ENCODE assay signal across 41 cellular contexts in genomic region chr16:2809149-2809760, GRCh38. TPM values are rescaled to one million over a fixed set of nuclear protein-coding genes. Genes with fewer than 3 reads are reported as not detected.
"Had no signal": no experiment of that assay in that cellular context is flagged by ENCODE, and none has a peak within 500 bp of the region (broad histone marks: within the 10 kb centered on the region; RNA-seq: fewer than 3 reads in every experiment).

No MANE protein-coding gene starts in this region.

- H3K36me3 Mint-ChIP-seq: activated naive CD4-positive, alpha-beta T cell treated with anti-CD3 and anti-CD28 coated beads, Interleukin-2, amount 10 ng/mL, durations not matched to agents 7 days and 5 days; activated naive CD4-positive, alpha-beta T cell treated with anti-CD3 and anti-CD28 coated beads, Interleukin-2, amount 50 U/mL, for 24 hours; activated naive CD8-positive, alpha-beta T cell; activated naive CD8-positive, alpha-beta T cell treated with anti-CD3 and anti-CD28 coated beads for 36 hours; activated naive CD8-positive, alpha-beta T cell treated with anti-CD3 and anti-CD28 coated beads, Interleukin-2, amount 10 ng/mL, durations not matched to agents 7 days and 5 days; brain had no signal

- H3K36me3 ChIP-seq: adrenal gland, ascending aorta, brain microvascular endothelial cell, breast epithelium, cardiac muscle cell had no signal

- H3K4me1 ChIP-seq: adrenal gland, body of pancreas had no signal

- H3K27ac ChIP-seq: adrenal gland, ascending aorta, body of pancreas, brain microvascular endothelial cell, breast epithelium, cardiac muscle cell had no signal

- ATAC-seq: activated naive CD4-positive, alpha-beta T cell treated with anti-CD3 and anti-CD28 coated beads, Interleukin-2, amount 50 U/mL, for 72 hours; activated naive CD8-positive, alpha-beta T cell treated with anti-CD3 and anti-CD28 coated beads, Interleukin-2, amount 50 U/mL, for 24 hours; activated T-cell treated with anti-CD3 and anti-CD28 coated beads, Interleukin-2, amount 50 U/mL, for 4 hours; activated T-cell treated with anti-CD3 and anti-CD28 coated beads, Interleukin-2, amount 50 U/mL, for 72 hours; activated T-helper 17 cell treated with anti-CD3 and anti-CD28 coated beads, Interleukin-2, amount 50 U/mL, for 72 hours; body of pancreas had no signal

- H3K4me3 ChIP-seq: adrenal gland, ascending aorta, body of pancreas, breast epithelium, cardiac muscle cell had no signal

- DNase-seq: activated effector memory CD4-positive, alpha-beta T cell treated with Interleukin-2 at 50 U/mL for 16 hours; activated gamma-delta T cell; activated gamma-delta T cell treated with Interleukin-2 at 50 U/mL for 16 hours; activated naive CD4-positive, alpha-beta T cell; activated naive CD4-positive, alpha-beta T cell treated with anti-CD3 and anti-CD28 coated beads for 36 hours; activated naive CD4-positive, alpha-beta T cell treated with anti-CD3 and anti-CD28 coated beads, Interleukin-2, amount 10 ng/mL, durations not matched to agents 7 days and 5 days; activated naive CD4-positive, alpha-beta T cell treated with anti-CD3 and anti-CD28 coated beads, Interleukin-2, amount 50 U/mL, for 16 hours; activated naive CD4-positive, alpha-beta T cell treated with Interleukin-2 at 50 U/mL for 16 hours; activated naive CD8-positive, alpha-beta T cell treated with anti-CD3 and anti-CD28 coated beads for 36 hours; activated naive CD8-positive, alpha-beta T cell treated with anti-CD3 and anti-CD28 coated beads, Interleukin-2, amount 10 ng/mL, durations not matched to agents 7 days and 5 days; activated naive CD8-positive, alpha-beta T cell treated with anti-CD3 and anti-CD28 coated beads, Interleukin-2, amount 50 U/mL, for 24 hours; activated T-cell treated with anti-CD3 and anti-CD28 coated beads, Interleukin-2, amount 50 U/mL, for 1 hour; activated T-cell treated with anti-CD3 and anti-CD28 coated beads, Interleukin-2, amount 50 U/mL, for 24 hours; activated T-cell treated with anti-CD3 and anti-CD28 coated beads, Interleukin-2, amount 50 U/mL, for 4 hours; activated T-cell treated with anti-CD3 and anti-CD28 coated beads, Interleukin-2, amount 50 U/mL, for 48 hours; activated T-cell treated with anti-CD3 and anti-CD28 coated beads, Interleukin-2, amount 50 U/mL, for 72 hours; adrenal gland; amniotic stem cell; amygdala; anterior cingulate cortex; body of pancreas; brain microvascular endothelial cell; caudate nucleus; central memory CD4-positive, alpha-beta T cell; cerebellar nuclear complex had no signal

- H3K27ac Mint-ChIP-seq: activated naive CD4-positive, alpha-beta T cell treated with anti-CD3 and anti-CD28 coated beads for 36 hours; activated naive CD4-positive, alpha-beta T cell treated with anti-CD3 and anti-CD28 coated beads, Interleukin-2, amount 10 ng/mL, durations not matched to agents 7 days and 5 days; activated naive CD4-positive, alpha-beta T cell treated with anti-CD3 and anti-CD28 coated beads, Interleukin-2, amount 50 U/mL, for 24 hours; activated naive CD4-positive, alpha-beta T cell treated with anti-CD3 and anti-CD28 coated beads, Interleukin-2, amount 50 U/mL, for 72 hours; activated naive CD8-positive, alpha-beta T cell; activated naive CD8-positive, alpha-beta T cell treated with anti-CD3 and anti-CD28 coated beads for 36 hours; activated naive CD8-positive, alpha-beta T cell treated with anti-CD3 and anti-CD28 coated beads, Interleukin-2, amount 10 ng/mL, durations not matched to agents 7 days and 5 days; activated naive CD8-positive, alpha-beta T cell treated with anti-CD3 and anti-CD28 coated beads, Interleukin-2, amount 50 U/mL, for 24 hours; activated T-cell treated with anti-CD3 and anti-CD28 coated beads, Interleukin-2, amount 50 U/mL, for 24 hours; activated T-cell treated with anti-CD3 and anti-CD28 coated beads, Interleukin-2, amount 50 U/mL, for 72 hours; activated T-helper 1 cell treated with anti-CD3 and anti-CD28 coated beads, Interleukin-12 subunit alpha, Interleukin-12 subunit beta, Interleukin-2, Interleukin-4 antibody, amounts not matched to agents 30 ng/mL and 10 ng/mL and 1 ng/mL, durations not matched to agents 14 hours and 24 hours and 36 hours; activated T-helper 17 cell treated with anti-CD3 and anti-CD28 coated beads, Interleukin-2, amount 50 U/mL, for 72 hours; brain had no signal

- H3K4me3 Mint-ChIP-seq: activated naive CD4-positive, alpha-beta T cell treated with anti-CD3 and anti-CD28 coated beads for 36 hours; activated naive CD4-positive, alpha-beta T cell treated with anti-CD3 and anti-CD28 coated beads, Interleukin-2, amount 10 ng/mL, durations not matched to agents 7 days and 5 days; activated naive CD4-positive, alpha-beta T cell treated with anti-CD3 and anti-CD28 coated beads, Interleukin-2, amount 50 U/mL, for 24 hours; activated naive CD8-positive, alpha-beta T cell; activated naive CD8-positive, alpha-beta T cell treated with anti-CD3 and anti-CD28 coated beads for 36 hours; activated naive CD8-positive, alpha-beta T cell treated with anti-CD3 and anti-CD28 coated beads, Interleukin-2, amount 10 ng/mL, durations not matched to agents 7 days and 5 days; activated naive CD8-positive, alpha-beta T cell treated with anti-CD3 and anti-CD28 coated beads, Interleukin-2, amount 50 U/mL, for 24 hours; activated T-cell treated with anti-CD3 and anti-CD28 coated beads, Interleukin-2, amount 50 U/mL, for 24 hours; activated T-cell treated with anti-CD3 and anti-CD28 coated beads, Interleukin-2, amount 50 U/mL, for 4 hours; activated T-cell treated with anti-CD3 and anti-CD28 coated beads, Interleukin-2, amount 50 U/mL, for 72 hours; activated T-helper 1 cell treated with anti-CD3 and anti-CD28 coated beads, Interleukin-12 subunit alpha, Interleukin-12 subunit beta, Interleukin-2, Interleukin-4 antibody, amounts not matched to agents 30 ng/mL and 10 ng/mL and 1 ng/mL, durations not matched to agents 14 hours and 24 hours and 36 hours; activated T-helper 17 cell treated with anti-CD3 and anti-CD28 coated beads, Interleukin-2, amount 50 U/mL, for 72 hours; brain; central memory CD8-positive, alpha-beta T cell had no signal

- H3K4me1 Mint-ChIP-seq: activated naive CD4-positive, alpha-beta T cell treated with anti-CD3 and anti-CD28 coated beads, Interleukin-2, amount 10 ng/mL, durations not matched to agents 7 days and 5 days; activated naive CD4-positive, alpha-beta T cell treated with anti-CD3 and anti-CD28 coated beads, Interleukin-2, amount 50 U/mL, for 24 hours; activated naive CD8-positive, alpha-beta T cell treated with anti-CD3 and anti-CD28 coated beads for 36 hours; activated naive CD8-positive, alpha-beta T cell treated with anti-CD3 and anti-CD28 coated beads, Interleukin-2, amount 50 U/mL, for 24 hours; activated T-helper 17 cell treated with anti-CD3 and anti-CD28 coated beads, Interleukin-2, amount 50 U/mL, for 72 hours; brain; central memory CD8-positive, alpha-beta T cell had no signal

- H3K27me3 ChIP-seq: ascending aorta, body of pancreas had no signal

- H3K9me3 Mint-ChIP-seq: activated naive CD4-positive, alpha-beta T cell treated with anti-CD3 and anti-CD28 coated beads, Interleukin-2, amount 10 ng/mL, durations not matched to agents 7 days and 5 days; activated naive CD4-positive, alpha-beta T cell treated with anti-CD3 and anti-CD28 coated beads, Interleukin-2, amount 50 U/mL, for 24 hours; activated naive CD8-positive, alpha-beta T cell treated with anti-CD3 and anti-CD28 coated beads, Interleukin-2, amount 50 U/mL, for 24 hours; activated T-cell treated with anti-CD3 and anti-CD28 coated beads, Interleukin-2, amount 50 U/mL, for 4 hours; activated T-helper 1 cell treated with anti-CD3 and anti-CD28 coated beads, Interleukin-12 subunit alpha, Interleukin-12 subunit beta, Interleukin-2, Interleukin-4 antibody, amounts not matched to agents 30 ng/mL and 10 ng/mL and 1 ng/mL, durations not matched to agents 14 hours and 24 hours and 36 hours; activated T-helper 17 cell treated with anti-CD3 and anti-CD28 coated beads, Interleukin-2, amount 50 U/mL, for 72 hours; central memory CD8-positive, alpha-beta T cell had no signal

- H3K9me3 ChIP-seq: adrenal gland, body of pancreas had no signal

RNA-seq across cellular contexts. Expression of gene PRSS21, which starts 7.8 kb away (rescaled TPM):
- total RNA-seq: aorta, ascending aorta, astrocyte, cardiac muscle cell, cardiac septum, cerebellum, chondrocyte had no signal

RNA-seq across cellular contexts. Expression of gene PRSS41, which starts 11.0 kb away (rescaled TPM):
- total RNA-seq: activated naive CD4-positive, alpha-beta T cell treated with anti-CD3 and anti-CD28 coated beads for 36 hours; activated naive CD4-positive, alpha-beta T cell treated with anti-CD3 and anti-CD28 coated beads, Interleukin-2, amount 50 U/mL, for 72 hours; activated naive CD8-positive, alpha-beta T cell treated with anti-CD3 and anti-CD28 coated beads for 36 hours; activated naive CD8-positive, alpha-beta T cell treated with anti-CD3 and anti-CD28 coated beads, Interleukin-2, amount 10 ng/mL, durations not matched to agents 7 days and 5 days; activated T-cell treated with anti-CD3 and anti-CD28 coated beads, Interleukin-2, amount 50 U/mL, for 4 hours; activated T-helper 1 cell treated with anti-CD3 and anti-CD28 coated beads, Interleukin-12 subunit alpha, Interleukin-12 subunit beta, Interleukin-2, Interleukin-4 antibody, amounts not matched to agents 30 ng/mL and 10 ng/mL and 1 ng/mL, durations not matched to agents 14 hours and 24 hours and 36 hours; activated T-helper 17 cell treated with anti-CD3 and anti-CD28 coated beads, Interleukin-2, amount 50 U/mL, for 72 hours; adrenal gland; aorta; ascending aorta; astrocyte; body of pancreas; breast epithelium; bronchial epithelial cell; cardiac muscle cell; cardiac septum; cerebellum; chondrocyte had no signal

RNA-seq across cellular contexts. Expression of gene ZG16B, which starts 20.8 kb away (rescaled TPM):
- total RNA-seq: ascending aorta, astrocyte, body of pancreas, cardiac muscle cell, cardiac septum, cerebellum had no signal

RNA-seq across cellular contexts. Expression of gene PRSS33, which starts 21.9 kb away (rescaled TPM):
- total RNA-seq: activated naive CD4-positive, alpha-beta T cell treated with anti-CD3 and anti-CD28 coated beads, Interleukin-2, amount 50 U/mL, for 72 hours; activated T-helper 17 cell treated with anti-CD3 and anti-CD28 coated beads, Interleukin-2, amount 50 U/mL, for 72 hours; adrenal gland; aorta; astrocyte; body of pancreas; breast epithelium; bronchial epithelial cell; cardiac muscle cell; cardiac septum; cerebellum; chondrocyte had no signal
